In the genomic region with DNA sequence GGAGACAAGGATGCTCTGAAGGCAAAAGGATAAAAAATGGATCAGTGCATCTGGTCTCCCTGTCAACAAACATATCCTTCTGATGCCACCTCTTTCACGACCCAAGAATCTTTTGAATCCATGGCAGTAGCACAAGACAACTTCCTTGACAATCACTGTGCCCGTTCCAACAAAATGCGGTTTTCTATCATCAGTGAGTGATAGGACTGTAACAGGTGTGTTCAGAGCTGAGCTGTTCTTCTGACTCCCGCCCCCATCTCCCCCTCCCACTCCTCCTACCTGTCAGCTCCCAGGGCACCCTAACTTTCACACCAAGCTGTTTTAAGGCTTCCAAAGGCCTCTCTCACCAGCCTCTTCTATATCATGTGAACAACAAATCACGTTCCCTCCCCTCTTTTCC, we compare ENCODE assay signal across 9 cellular contexts.
A peak's percentile ranks its signal among the peaks of the same experiment; 100 is the strongest.
DNase-seq lines count a peak whose midpoint lies in the region; ATAC-seq, FAIRE-seq and TF ChIP-seq lines count a peak whose summit lies in the region.
"Had no signal": no experiment of that assay in that cellular context is flagged by ENCODE, and none has a peak within 500 bp of the region (broad histone marks: within the 10 kb centered on the region; RNA-seq: fewer than 3 reads in every experiment).

No MANE protein-coding gene starts in this region.

- no peaks in the 10 kb centered on the region for H3K9me3 Mint-ChIP-seq in progenitor cell of endocrine pancreas (ENCODE audit: low read depth)

- H3K27me3 Mint-ChIP-seq in progenitor cell of endocrine pancreas: no peaks in the 10 kb centered on the region

- peak overlapping the region; percentile 47 for H3K4me3 ChIP-seq in fibroblast of the aortic adventitia (ENCODE audit: low read depth, low read length)

- H3K27ac Mint-ChIP-seq in progenitor cell of endocrine pancreas: peak overlapping the region; percentile 96

- no peaks in the 10 kb centered on the region for H3K36me3 Mint-ChIP-seq in progenitor cell of endocrine pancreas (ENCODE audit: insufficient read depth)

- H3K4me1 Mint-ChIP-seq in progenitor cell of endocrine pancreas (ENCODE audit: low read depth): peaks cover 70% of the 10 kb centered on the region

- CTCF ChIA-PET in RWPE1 (lab: Yijun Ruan, JAX): interaction anchor here (0.5 to 0.9 kb wide), 4 partner anchors 9 to 177 kb away, joined by 3 to 5 read pairs (median 4); no protein-coding TSS in a partner anchor

- POLR2A ChIA-PET in RWPE1 (lab: Yijun Ruan, JAX; ENCODE audit: low non-redundant PET): no interaction called here

- peak overlapping the region; percentile 83 for H3K27ac ChIP-seq in RWPE1

- TF ChIP-seq CTCF in RWPE1 (conservative IDR thresholded peaks at IDR 0.05; ENCODE audit: low read depth): no peak
- no peak for TF ChIP-seq CTCF in fibroblast of the aortic adventitia (IDR thresholded peaks at IDR 0.05; ENCODE audit: insufficient read depth, low read length)
- TF ChIP-seq CTCF in progenitor cell of endocrine pancreas (IDR thresholded peaks at IDR 0.05; ENCODE audit: unreplicated experiment): no peak

- H3K4me3 Mint-ChIP-seq in progenitor cell of endocrine pancreas (ENCODE audit: low read depth): peak overlapping the region; percentile 66

- DNase-seq in GM19239 (ENCODE audit: insufficient read length, low spot score) (no peak), RWPE1 (ENCODE audit: low spot score) (no peak), fibroblast of the aortic adventitia (ENCODE audit: low read depth) (no peak), progenitor cell of endocrine pancreas (ENCODE audit: low spot score, unreplicated experiment) (no peak)
- DNase-seq in activated CD4-positive, alpha-beta T cell treated with anti-CD3 and anti-CD28 coated beads, Interleukin-2, amount 50 U/mL, for 4 hours: no peak
- no peak for DNase-seq in activated T-cell treated with anti-CD3 and anti-CD28 coated beads, Interleukin-2, amount 50 U/mL, for 1 hour
- DNase-seq: stimulated activated CD4-positive, alpha-beta T cell treated with anti-CD3 and anti-CD28 coated beads, Interleukin-4, amount 100 ng/mL, for 24 hours had no signal

- peak; percentile 79 for FAIRE-seq in GM19239 (lab: Jason Lieb, UNC)

- ATAC-seq in HG03045 (IDR thresholded peaks at IDR 0.05; ENCODE audit: unreplicated experiment) (no peak), HG02852 (IDR thresholded peaks at IDR 0.05; ENCODE audit: unreplicated experiment) (no peak)
